Comparison of ENCODE assay signal across 1 cellular context in the genomic region with DNA sequence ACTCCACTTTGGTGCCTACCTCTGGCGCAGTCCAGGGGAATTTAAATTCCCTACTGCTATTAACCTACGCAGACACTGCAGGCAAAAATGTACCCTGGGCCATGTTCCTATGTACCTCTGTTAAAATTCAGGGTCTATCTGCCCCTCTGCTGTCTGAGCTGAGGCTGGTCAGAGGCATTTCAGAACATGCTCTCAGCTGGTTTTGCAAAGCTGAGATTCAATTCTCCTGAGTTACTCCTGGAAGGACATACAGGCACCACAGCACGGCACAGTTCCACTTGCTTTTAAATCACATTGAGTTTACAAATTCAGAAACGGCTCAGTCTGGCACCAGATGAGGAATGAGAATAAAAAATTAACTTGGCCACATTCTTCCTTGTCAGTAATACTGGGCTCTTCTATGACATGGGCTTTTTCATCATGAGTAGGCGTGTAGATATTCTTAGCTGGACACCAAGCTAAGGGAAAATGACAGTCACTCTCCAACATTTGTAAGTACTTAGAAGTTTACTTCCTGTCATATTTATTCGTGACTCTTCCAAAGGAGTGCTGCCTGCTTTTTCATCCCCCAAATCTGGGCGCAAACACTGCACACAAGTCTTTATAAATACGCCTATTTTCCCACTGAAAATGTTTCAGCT.
TF ChIP-seq lines count a peak whose summit lies in the region.

No MANE protein-coding gene starts in this region.

TF ChIP-seq in endothelial cell of umbilical vein, 7 proteins besides CTCF, POLR2A, EP300 and RAD21:
- TF ChIP-seq GATA2 (IDR thresholded peaks at IDR 0.05; ENCODE audit: insufficient read depth, insufficient read length, low read depth, low read length) (no peak), MYC (IDR thresholded peaks at IDR 0.05; ENCODE audit: low read depth, low read length) (no peak), POLR2AphosphoS5 (IDR thresholded peaks at IDR 0.05; ENCODE audit: insufficient read depth, low read depth, low read length) (no peak), FOS (IDR thresholded peaks at IDR 0.05; ENCODE audit: borderline replicate concordance, insufficient read depth, low read length) (no peak), JUN (IDR thresholded peaks at IDR 0.05; ENCODE audit: borderline replicate concordance, insufficient read depth, insufficient read length, low read depth) (no peak), EZH2 (IDR thresholded peaks at IDR 0.05; ENCODE audit: borderline replicate concordance, low read depth, low read length, severe bottlenecking) (no peak)
- TF ChIP-seq, protein P1, sequence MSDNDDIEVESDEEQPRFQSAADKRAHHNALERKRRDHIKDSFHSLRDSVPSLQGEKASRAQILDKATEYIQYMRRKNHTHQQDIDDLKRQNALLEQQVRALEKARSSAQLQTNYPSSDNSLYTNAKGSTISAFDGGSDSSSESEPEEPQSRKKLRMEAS (IDR thresholded peaks at IDR 0.05; ENCODE audit: insufficient read depth, insufficient read length) = no peak
TF ChIP-seq in endothelial cell of umbilical vein: peak in this region for 0.
